Comparison of ENCODE assay signal across 12 cellular contexts in the genomic region with DNA sequence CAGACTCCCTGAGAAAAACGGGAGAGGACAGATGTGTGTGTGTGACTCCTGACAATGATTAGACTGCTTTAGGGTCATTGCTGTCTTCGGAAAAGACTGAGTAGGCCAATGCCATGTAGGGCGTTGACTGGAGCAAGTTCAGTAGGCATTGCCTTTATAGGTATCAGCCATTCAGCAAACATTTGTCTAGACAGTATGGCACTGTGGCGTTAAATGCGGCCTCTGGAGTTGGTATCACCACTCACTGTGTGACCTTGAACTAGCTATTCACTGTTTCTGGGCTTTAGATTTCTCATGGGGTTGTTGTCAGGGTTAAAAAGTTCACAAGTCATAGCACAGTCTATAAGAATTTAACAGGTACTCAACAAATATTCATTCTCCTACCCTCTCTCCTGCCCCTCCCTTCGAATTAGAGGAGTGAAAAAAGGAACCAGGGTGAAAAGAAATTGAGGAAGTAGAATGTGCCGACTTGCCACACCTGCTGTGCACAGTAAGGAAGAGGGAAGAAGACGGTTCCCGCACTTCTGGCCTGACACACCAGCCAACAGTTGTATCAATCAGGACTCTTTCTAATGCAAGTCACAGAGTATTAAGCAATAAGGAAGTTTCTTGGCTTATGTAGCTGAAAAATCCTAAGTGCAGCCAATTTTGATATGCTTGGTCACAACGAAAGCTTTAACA.
A peak's percentile ranks its signal among the peaks of the same experiment; 100 is the strongest.
DNase-seq lines count a peak whose midpoint lies in the region; ATAC-seq and TF ChIP-seq lines count a peak whose summit lies in the region.
"Had no signal": no experiment of that assay in that cellular context is flagged by ENCODE, and none has a peak within 500 bp of the region (broad histone marks: within the 10 kb centered on the region; RNA-seq: fewer than 3 reads in every experiment).

No MANE protein-coding gene starts in this region.

- H2BK120ac ChIP-seq in neuronal stem cell (ENCODE audit: low read depth, low read length): no peak overlapping the region

- no peak overlapping the region for H2BK15ac ChIP-seq in neuronal stem cell (ENCODE audit: low read length)

- H3K27ac ChIP-seq in esophagus (ENCODE audit: low read depth in 2 of 2, low read length in 1 of 2): peak overlapping the region; percentile 76 to 91
- H3K27ac ChIP-seq in mucosa of rectum (ENCODE audit: low read depth in 2 of 2, low read length in 2 of 2): peak overlapping the region; percentile 88 to 91
- H3K27ac ChIP-seq in coronary artery: peak overlapping the region in 1 of 2 donors; percentile 22
- H3K27ac ChIP-seq in neuronal stem cell (replicated peaks; ENCODE audit: low read length): no peak overlapping the region
- H3K27ac ChIP-seq: thyroid gland had no signal

- H3K27me3 ChIP-seq in esophagus (ENCODE audit: control insufficient read depth in 1 of 2, insufficient read depth in 2 of 2, low read length in 2 of 2): no peaks in the 10 kb centered on the region
- H3K27me3 ChIP-seq in mucosa of rectum (ENCODE audit: control insufficient read depth in 2 of 2, insufficient read depth in 2 of 2, low read length in 2 of 2): no peaks in the 10 kb centered on the region
- H3K27me3 ChIP-seq in neuronal stem cell (ENCODE audit: control insufficient read depth in 3 of 3, insufficient read depth in 3 of 3, low read depth in 1 of 3, low read length in 3 of 3): peaks cover 0 to 3% (median 0%) of the 10 kb centered on the region in 3 experiments
- H3K27me3 ChIP-seq: thyroid gland had no signal

- no peak overlapping the region for H2BK12ac ChIP-seq in neuronal stem cell (ENCODE audit: low read length)

- no peak overlapping the region for H4K91ac ChIP-seq in neuronal stem cell (ENCODE audit: low read depth, low read length, poor library complexity)

- H3K14ac ChIP-seq in neuronal stem cell (ENCODE audit: low read length): no peak overlapping the region

- H2AFZ ChIP-seq in neuronal stem cell (ENCODE audit: low read length): no peak overlapping the region

- H3K18ac ChIP-seq in neuronal stem cell (ENCODE audit: low read length): no peak overlapping the region

- no peaks in the 10 kb centered on the region for H3K79me1 ChIP-seq in neuronal stem cell (ENCODE audit: low read depth, low read length)

- H3K9ac ChIP-seq in mucosa of rectum (ENCODE audit: low read depth in 1 of 2, low read length in 2 of 2) (peak overlapping the region in 1 of 2 donors; percentile 28), neuronal stem cell (ENCODE audit: low read depth, low read length, poor library complexity) (no peak overlapping the region)

- no peak overlapping the region for H2AK5ac ChIP-seq in neuronal stem cell (ENCODE audit: low read depth, low read length)

- no peak overlapping the region for H3K4me2 ChIP-seq in neuronal stem cell (ENCODE audit: insufficient read depth, low read length, poor library complexity, severe bottlenecking)

- no peak for TF ChIP-seq CTCF in coronary artery (IDR thresholded peaks at IDR 0.05)

- 57 to 66% methylated on average over 10 of the region's 10 CpGs for WGBS in esophagus, 2 donors
- no CpG with 5 or more reads among the region's 10 CpGs for WGBS in neuronal stem cell (ENCODE audit: extremely low coverage in 2 of 2, insufficient read length in 2 of 2, insufficient replicate concordance in 1 of 2), 2 donors

- H3K9me3 ChIP-seq in esophagus (ENCODE audit: control insufficient read depth in 2 of 2, insufficient read depth in 1 of 2, low read depth in 1 of 2, low read length in 1 of 2): no peaks in the 10 kb centered on the region
- no peaks in the 10 kb centered on the region for H3K9me3 ChIP-seq in mucosa of rectum (ENCODE audit: control insufficient read depth in 2 of 2, low read length in 2 of 2)
- no peaks in the 10 kb centered on the region for H3K9me3 ChIP-seq in neuronal stem cell (replicated peaks in 1 of 2; ENCODE audit: control insufficient read depth in 2 of 2, insufficient read depth in 1 of 2, low read depth in 1 of 2, low read length in 2 of 2)
- H3K9me3 ChIP-seq: thyroid gland had no signal

- H3K4me3 ChIP-seq in esophagus (ENCODE audit: low read depth in 1 of 2, low read length in 2 of 2) (no peak overlapping the region), mucosa of rectum (ENCODE audit: low read length in 2 of 2) (no peak overlapping the region), coronary artery (no peak overlapping the region), neuronal stem cell (ENCODE audit: low read length in 2 of 2) (no peak overlapping the region)
- H3K4me3 ChIP-seq: thyroid gland had no signal

- DNase-seq in NOMO-1 treated with dmso at 0.1 percent for 144 hours (lab: John Stamatoyannopoulos, UW; ENCODE audit: unreplicated experiment) (peak; percentile 95), coronary artery (ENCODE audit: low spot score) (no peak), HUDEP-2 (lab: John Stamatoyannopoulos, UW; ENCODE audit: unreplicated experiment in 76 of 76) (no peak), neuronal stem cell (ENCODE audit: low spot score) (no peak)
- no peak for DNase-seq in activated T-cell treated with anti-CD3 and anti-CD28 coated beads, Interleukin-2, amount 50 U/mL, for 48 hours
- DNase-seq: NCI-H345, posterior cingulate gyrus, thyroid gland had no signal

- H3K4me1 ChIP-seq in esophagus (ENCODE audit: control insufficient read depth in 2 of 2, insufficient read depth in 2 of 2, low read length in 1 of 2) (peaks cover 0 to 2% of the 10 kb centered on the region in 2 donors), mucosa of rectum (ENCODE audit: control insufficient read depth in 2 of 2, insufficient read depth in 2 of 2, low read length in 2 of 2) (peaks cover 19 to 25% of the 10 kb centered on the region in 2 donors), neuronal stem cell (ENCODE audit: control insufficient read depth in 2 of 2, insufficient read depth in 1 of 2, low read depth in 1 of 2, low read length in 2 of 2) (no peaks in the 10 kb centered on the region)
- H3K4me1 ChIP-seq: thyroid gland had no signal

- no peaks in the 10 kb centered on the region for H3K36me3 ChIP-seq in esophagus (ENCODE audit: control insufficient read depth in 2 of 2, insufficient read depth in 2 of 2, low read length in 1 of 2)
- no peaks in the 10 kb centered on the region for H3K36me3 ChIP-seq in mucosa of rectum (ENCODE audit: control insufficient read depth in 2 of 2, insufficient read depth in 2 of 2, low read length in 2 of 2)
- H3K36me3 ChIP-seq in neuronal stem cell (replicated peaks in 1 of 2; ENCODE audit: control insufficient read depth in 2 of 2, insufficient read depth in 2 of 2, low read length in 2 of 2): no peaks in the 10 kb centered on the region
- H3K36me3 ChIP-seq: thyroid gland had no signal

- TF ChIP-seq POLR2A in GM18505 (IDR thresholded peaks at IDR 0.05; ENCODE audit: borderline replicate concordance, extremely low read depth, insufficient read depth, insufficient read length): no peak

- H3K23ac ChIP-seq in neuronal stem cell (ENCODE audit: low read depth, low read length, poor library complexity): no peak overlapping the region

- ATAC-seq in GM18505 (IDR thresholded peaks at IDR 0.05; ENCODE audit: unreplicated experiment): peak; percentile 55
- ATAC-seq: T-cell had no signal

- H2BK5ac ChIP-seq in neuronal stem cell (ENCODE audit: low read length): no peak overlapping the region

- H4K8ac ChIP-seq in neuronal stem cell (ENCODE audit: low read depth, low read length): no peak overlapping the region

- no peak overlapping the region for H3K4ac ChIP-seq in neuronal stem cell (ENCODE audit: low read length)
